In the genomic region with DNA sequence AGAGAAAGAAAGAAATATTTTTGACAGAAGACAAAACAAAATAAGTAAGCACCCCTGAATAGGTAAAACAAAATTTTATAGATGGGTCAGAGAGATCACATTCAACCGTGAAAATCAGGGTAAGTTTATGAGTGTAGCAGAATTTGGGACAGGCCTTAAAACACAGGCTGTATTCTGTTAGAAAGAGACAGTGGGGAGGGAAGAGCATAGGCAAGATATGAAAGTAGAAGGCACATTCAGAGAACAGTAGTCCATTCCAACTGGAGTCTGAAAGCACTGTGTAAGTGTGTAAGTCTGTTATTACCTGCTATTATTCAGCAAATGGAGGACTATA, we compare ENCODE assay signal across 15 cellular contexts. TPM values are rescaled to one million over a fixed set of nuclear protein-coding genes. Genes with fewer than 3 reads are reported as not detected.
DNase-seq lines count a peak whose midpoint lies in the region; ATAC-seq, FAIRE-seq and TF ChIP-seq lines count a peak whose summit lies in the region.
"Had no signal": no experiment of that assay in that cellular context is flagged by ENCODE, and none has a peak within 500 bp of the region (broad histone marks: within the 10 kb centered on the region; RNA-seq: fewer than 3 reads in every experiment).

No MANE protein-coding gene starts in this region.

- peaks cover 84% of the 10 kb centered on the region for H3K36me3 Mint-ChIP-seq in CD4-positive, alpha-beta T cell (ENCODE audit: low read depth)

- H3K4me2 ChIP-seq in keratinocyte (ENCODE audit: control insufficient read depth, extremely low read depth, insufficient read depth, low read depth, low read length): no peak overlapping the region
- H3K4me2 ChIP-seq: BLaER1 had no signal

- no peaks in the 10 kb centered on the region for H3K27me3 Mint-ChIP-seq in CD4-positive, alpha-beta T cell
- H3K27me3 Mint-ChIP-seq: activated CD4-positive, alpha-beta T cell treated with anti-CD3 and anti-CD28 coated beads, Interleukin-2, amount 10 ng/mL, durations not matched to agents 24 days and 14 days had no signal

- no peaks in the 10 kb centered on the region for H3K27me3 ChIP-seq in adipocyte (replicated peaks; ENCODE audit: control insufficient read depth, insufficient read depth, low read length)
- H3K27me3 ChIP-seq in keratinocyte (ENCODE audit: control insufficient read depth, extremely low read depth, insufficient read depth, low read length): no peaks in the 10 kb centered on the region
- H3K27me3 ChIP-seq in stomach smooth muscle (ENCODE audit: control insufficient read depth in 1 of 2, insufficient read depth in 2 of 2, low read length in 2 of 2): no peaks in the 10 kb centered on the region
- no peaks in the 10 kb centered on the region for H3K27me3 ChIP-seq in spleen (replicated peaks in 1 of 7)
- no peaks in the 10 kb centered on the region for H3K27me3 ChIP-seq in CD4-positive, alpha-beta T cell (ENCODE audit: control insufficient read depth, insufficient read depth, low read length)
- H3K27me3 ChIP-seq: BLaER1 had no signal

- H3K9ac ChIP-seq in adipocyte (ENCODE audit: low read length) (peak overlapping the region; percentile 77), keratinocyte (ENCODE audit: control insufficient read depth, extremely low read depth, insufficient read depth, low read length) (peak overlapping the region; percentile 13), stomach smooth muscle (ENCODE audit: low read length in 2 of 2) (peak overlapping the region in 1 of 2 donors; percentile 29)
- H3K9ac ChIP-seq: BLaER1 had no signal

- H3K4me1 ChIP-seq in HEK293 (ENCODE audit: control insufficient read depth, insufficient read depth, low read length): peaks cover 21% of the 10 kb centered on the region
- peaks cover 35% of the 10 kb centered on the region for H3K4me1 ChIP-seq in adipocyte (ENCODE audit: control insufficient read depth, insufficient read depth, low read length)
- peaks cover 7% of the 10 kb centered on the region for H3K4me1 ChIP-seq in keratinocyte (ENCODE audit: control insufficient read depth, extremely low read depth, insufficient read depth, low read length)
- H3K4me1 ChIP-seq in stomach smooth muscle (ENCODE audit: control insufficient read depth, insufficient read depth, low read length): peaks cover 21% of the 10 kb centered on the region
- H3K4me1 ChIP-seq in spleen: peaks cover 0 to 32% (median 10%) of the 10 kb centered on the region in 6 donors

- H4K20me1 ChIP-seq in keratinocyte (ENCODE audit: control insufficient read depth, extremely low read depth, insufficient read depth, low read length): no peaks in the 10 kb centered on the region
- H4K20me1 ChIP-seq: BLaER1 had no signal

- FAIRE-seq in keratinocyte (lab: Jason Lieb, UNC): peak; percentile 48

- CTCF ChIA-PET in HEK293 (lab: Yijun Ruan, JAX): interaction anchor here (1.3 to 3.8 kb wide), 2 partner anchors 13 to 502 kb away, joined by 4 to 18 read pairs; no protein-coding TSS in a partner anchor
- CTCF ChIA-PET in CD4-positive, alpha-beta T cell (lab: Charles Lee): no interaction called here

- H3K4me3 ChIP-seq in HEK293 (ENCODE audit: low read depth, low read length) (no peak overlapping the region), adipocyte (ENCODE audit: low read length) (peak overlapping the region; percentile 17), keratinocyte (ENCODE audit: control insufficient read depth in 2 of 3, extremely low read depth in 1 of 3, insufficient read depth in 2 of 3, low read depth in 1 of 3, low read length in 3 of 3) (no peak overlapping the region), stomach smooth muscle (ENCODE audit: low read length in 2 of 2) (peak overlapping the region in 1 of 2 donors; percentile 10), spleen (no peak overlapping the region)
- H3K4me3 ChIP-seq: BLaER1 had no signal

- H3K4me3 Mint-ChIP-seq in CD4-positive, alpha-beta T cell: no peak overlapping the region
- H3K4me3 Mint-ChIP-seq: activated CD4-positive, alpha-beta T cell treated with anti-CD3 and anti-CD28 coated beads, Interleukin-2, amount 10 ng/mL, durations not matched to agents 24 days and 14 days had no signal

- no peaks in the 10 kb centered on the region for H3K9me3 Mint-ChIP-seq in CD4-positive, alpha-beta T cell
- H3K9me3 Mint-ChIP-seq: activated CD4-positive, alpha-beta T cell treated with anti-CD3 and anti-CD28 coated beads, Interleukin-2, amount 10 ng/mL, durations not matched to agents 24 days and 14 days had no signal

- no peak for TF ChIP-seq POLR2A in spleen (IDR thresholded peaks at IDR 0.05)

- TF ChIP-seq CTCF in HEK293 (tag by site-specific recombination; IDR thresholded peaks at IDR 0.05) (no peak), keratinocyte (optimal IDR thresholded peaks at IDR 0.05 in 1 of 3, IDR thresholded peaks at IDR 0.05 in 1 of 3, conservative IDR thresholded peaks at IDR 0.05 in 1 of 3; ENCODE audit: extremely low read depth in 1 of 3, insufficient read depth in 2 of 3, low read length in 3 of 3) (no peak), spleen (IDR thresholded peaks at IDR 0.05 in 8 of 11, conservative IDR thresholded peaks at IDR 0.05 in 3 of 11) (no peak)
- no peak for TF ChIP-seq CTCF in CD4-positive, alpha-beta T cell (IDR thresholded peaks at IDR 0.05)

- DNase-seq in adipocyte (ENCODE audit: low read depth): no peak
- no peak for DNase-seq in keratinocyte (ENCODE audit: low read depth, low spot score)
- no peak for DNase-seq in spleen
- no peak for DNase-seq in HUDEP-2 (lab: John Stamatoyannopoulos, UW; ENCODE audit: unreplicated experiment in 76 of 76)
- no peak for DNase-seq in NCI-H748 (lab: John Stamatoyannopoulos, UW; ENCODE audit: unreplicated experiment)
- DNase-seq in CD4-positive, alpha-beta T cell: no peak
- DNase-seq: activated CD4-positive, alpha-beta T cell treated with anti-CD3 and anti-CD28 coated beads, Interleukin-2, amount 10 ng/mL, durations not matched to agents 24 days and 14 days; activated T-cell treated with anti-CD3 and anti-CD28 coated beads, Interleukin-2, amount 50 U/mL, for 1 hour; NCI-H146; NCI-H510A; T-helper 1 cell had no signal

- H3K79me2 ChIP-seq in keratinocyte (ENCODE audit: control insufficient read depth, insufficient read depth, low read length): peaks cover 5% of the 10 kb centered on the region

- no peaks in the 10 kb centered on the region for H3K9me3 ChIP-seq in HEK293 (ENCODE audit: control insufficient read depth, insufficient read depth, low read depth, low read length)
- peaks cover under 1% of the 10 kb centered on the region for H3K9me3 ChIP-seq in adipocyte (ENCODE audit: control insufficient read depth, low read length)
- no peaks in the 10 kb centered on the region for H3K9me3 ChIP-seq in keratinocyte (ENCODE audit: control insufficient read depth, low read depth, low read length)
- no peaks in the 10 kb centered on the region for H3K9me3 ChIP-seq in stomach smooth muscle (ENCODE audit: control insufficient read depth in 2 of 2, low read length in 2 of 2)
- H3K9me3 ChIP-seq in spleen: peaks cover 0 to 6% (median 0%) of the 10 kb centered on the region in 8 donors
- no peaks in the 10 kb centered on the region for H3K9me3 ChIP-seq in CD4-positive, alpha-beta T cell (ENCODE audit: control insufficient read depth, low read length)

- dilution Hi-C loops in keratinocyte (cut with MboI; ENCODE audit: extremely low pct_ligation_motif_present, low sequenced_read_pairs): no loop called here

- no peaks in the 10 kb centered on the region for H3K4me1 Mint-ChIP-seq in CD4-positive, alpha-beta T cell (ENCODE audit: low read depth)

- WGBS in spleen, 5 donors: 86 to 98% (median 90%) methylated on average over 1 of the region's 1 CpG

- H3K9me1 ChIP-seq in keratinocyte (ENCODE audit: control insufficient read depth, extremely low read depth, insufficient read depth, low read length): no peaks in the 10 kb centered on the region

- no peaks in the 10 kb centered on the region; a peak in 1 of 3 replicates for H3K36me3 ChIP-seq in HEK293 (ENCODE audit: control insufficient read depth in 2 of 2, insufficient read depth in 1 of 2, low read length in 2 of 2)
- peaks cover 8% of the 10 kb centered on the region for H3K36me3 ChIP-seq in adipocyte (ENCODE audit: control insufficient read depth, insufficient read depth, low read length, severe bottlenecking)
- peaks cover 0 to 3% of the 10 kb centered on the region in 2 experiments for H3K36me3 ChIP-seq in keratinocyte (ENCODE audit: control insufficient read depth in 2 of 2, extremely low read depth in 1 of 2, insufficient read depth in 2 of 2, low read length in 2 of 2)
- no peaks in the 10 kb centered on the region for H3K36me3 ChIP-seq in stomach smooth muscle (ENCODE audit: control insufficient read depth in 2 of 2, insufficient read depth in 2 of 2, low read length in 2 of 2)
- peaks cover 0 to 37% (median 4%) of the 10 kb centered on the region in 6 donors for H3K36me3 ChIP-seq in spleen

- intact Hi-C loops in spleen (cut with DNase I; ENCODE audit: low total_unique reads): no loop called here
- intact Hi-C loops in CD4-positive, alpha-beta T cell (cut with DNase I, micrococcal nuclease): no loop called here

- H3K27ac ChIP-seq in HEK293 (ENCODE audit: extremely low read depth, low read depth, low read length) (peak overlapping the region; percentile 50), keratinocyte (ENCODE audit: control insufficient read depth, insufficient read depth, low read length) (peak overlapping the region; percentile 76), stomach smooth muscle (ENCODE audit: low read length) (peak overlapping the region; percentile 64), spleen (peak overlapping the region in 4 of 8 donors; percentile 3 to 51 (median 39))
- no peak overlapping the region for H3K27ac ChIP-seq in CD4-positive, alpha-beta T cell (ENCODE audit: low read depth, low read length)
- H3K27ac ChIP-seq: BLaER1, HL-60 had no signal

- no peak overlapping the region for H3K27ac Mint-ChIP-seq in CD4-positive, alpha-beta T cell
- H3K27ac Mint-ChIP-seq: activated CD4-positive, alpha-beta T cell treated with anti-CD3 and anti-CD28 coated beads, Interleukin-2, amount 10 ng/mL, durations not matched to agents 24 days and 14 days had no signal

- ATAC-seq in CD4-positive, alpha-beta T cell (ENCODE audit: poor library complexity): no peak

- POLR2A ChIA-PET in HEK293 (lab: Yijun Ruan, JAX): interaction anchor here (1.7 kb wide), 1 partner anchor 39 kb away, joined by 4 read pairs; a partner anchor contains a TSS
- POLR2A ChIA-PET in CD4-positive, alpha-beta T cell (lab: Charles Lee): no interaction called here

- no peak overlapping the region for H2AFZ ChIP-seq in keratinocyte (ENCODE audit: control insufficient read depth, low read length)

RNA-seq across cellular contexts. Expression of a gene that starts 38.6 kb away (rescaled TPM):
- polyA plus RNA-seq in keratinocyte (58.9 to 98.7 TPM (median 79.2 TPM) in 3 replicates), spleen (10 to 100 TPM; 23.5 to 27.9 (median 27.4) TPM)
- 17.9 TPM for polyA plus RNA-seq in keratinocyte (2011; ENCODE audit: low read depth)
- 47.8 and 68.7 TPM in 2 replicates for polyA plus RNA-seq in keratinocyte (2011; cell fraction: cytosol; rRNA removed)
- polyA plus RNA-seq in keratinocyte (2011; cell fraction: nucleus; rRNA removed): 55.8 and 58.3 TPM in 2 replicates
- 26.4 and 46.7 TPM in 2 replicates for polyA plus RNA-seq in keratinocyte (2012; ENCODE audit: low replicate concordance)
- polyA minus RNA-seq in keratinocyte: 68.0 to 132 TPM (median 89.5 TPM) in 3 replicates
- polyA minus RNA-seq in keratinocyte (2011; cell fraction: cytosol; rRNA and poly(A)+ RNA removed): 65.4 TPM
- polyA minus RNA-seq in keratinocyte (2011; cell fraction: nucleus; rRNA and poly(A)+ RNA removed): 36.3 and 66.4 TPM in 2 replicates
- 10 to 100 TPM; 38.3 to 55.5 (median 46.4) TPM for total RNA-seq in spleen
- total RNA-seq in CD4-positive, alpha-beta T cell: 10 to 100 TPM; 25.0 to 26.1 TPM

RNA-seq across cellular contexts. Expression of a gene that starts 38.8 kb away (rescaled TPM):
- 9.9 to 13.1 TPM (median 11.5 TPM) in 3 replicates for polyA plus RNA-seq in keratinocyte
- polyA plus RNA-seq in keratinocyte (2011; ENCODE audit: low read depth): 6.4 TPM
- 6.9 and 12.8 TPM in 2 replicates for polyA plus RNA-seq in keratinocyte (2011; cell fraction: cytosol; rRNA removed)
- polyA plus RNA-seq in keratinocyte (2011; cell fraction: nucleus; rRNA removed): 17.7 and 18.9 TPM in 2 replicates
- 6.1 and 6.9 TPM in 2 replicates for polyA plus RNA-seq in keratinocyte (2012; ENCODE audit: low replicate concordance)
- 7.0 to 13.2 TPM (median 9.0 TPM) in 3 replicates for polyA minus RNA-seq in keratinocyte
- polyA minus RNA-seq in keratinocyte (2011; cell fraction: cytosol; rRNA and poly(A)+ RNA removed): 5.4 TPM
- 4.9 and 9.6 TPM in 2 replicates for polyA minus RNA-seq in keratinocyte (2011; cell fraction: nucleus; rRNA and poly(A)+ RNA removed)
- 10 to 100 TPM in 1 of 7 donors, 1 to 10 TPM in 6; 6.7 to 11.7 (median 9.0) TPM for total RNA-seq in spleen
- polyA plus RNA-seq in spleen: 1 to 10 TPM; 1.2 to 2.5 (median 1.9) TPM
- 1 to 10 TPM; 2.9 to 3.3 TPM for total RNA-seq in CD4-positive, alpha-beta T cell
